ENCODE assay signal across 1 cellular context in the genomic region with DNA sequence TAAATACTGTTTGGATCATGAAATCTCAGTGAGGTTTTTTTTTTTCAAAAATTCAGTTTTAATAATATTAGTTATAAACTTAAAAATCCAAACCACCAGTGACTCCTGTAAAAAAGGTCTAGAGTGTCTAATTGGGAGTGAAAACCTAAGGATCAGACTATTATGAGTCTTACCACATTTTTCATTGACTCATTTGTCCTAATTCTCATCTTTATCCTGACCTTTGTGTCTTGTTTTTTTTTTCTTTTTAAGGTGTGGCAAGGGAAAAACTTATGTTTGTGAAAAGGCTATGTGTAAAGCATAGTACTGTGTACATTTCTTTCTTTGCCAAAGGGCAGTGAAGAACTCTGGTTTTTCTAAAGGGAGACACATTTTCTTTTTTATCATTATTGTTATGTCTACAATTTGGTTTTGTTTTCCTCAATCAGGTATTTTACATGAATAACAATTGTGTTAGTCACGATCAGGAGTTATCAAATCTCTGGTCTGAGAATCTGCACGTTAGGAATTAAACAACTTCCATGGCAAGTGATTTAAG.
TF ChIP-seq lines count a peak whose summit lies in the region.

No MANE protein-coding gene starts in this region.

TF ChIP-seq in GM23338, 12 proteins besides CTCF, POLR2A, EP300 and RAD21:
- TF ChIP-seq POLR2AphosphoS5 (IDR thresholded peaks at IDR 0.05; ENCODE audit: low read depth) (no peak), ZNF462 (CRISPR knock-in tag; IDR thresholded peaks at IDR 0.05) (no peak), REST (IDR thresholded peaks at IDR 0.05; ENCODE audit: unreplicated experiment) (no peak), CREB1 (CRISPR knock-in tag; IDR thresholded peaks at IDR 0.05; ENCODE audit: low read depth) (no peak), EZH2phosphoT487 (IDR thresholded peaks at IDR 0.05; ENCODE audit: unreplicated experiment) (no peak), ZNF331 (CRISPR knock-in tag; IDR thresholded peaks at IDR 0.05; ENCODE audit: low read depth) (no peak), JUNB (IDR thresholded peaks at IDR 0.05; ENCODE audit: unreplicated experiment) (no peak), EZH2 (IDR thresholded peaks at IDR 0.05; ENCODE audit: low read depth, unreplicated experiment) (no peak), ZNF114 (CRISPR knock-in tag; IDR thresholded peaks at IDR 0.05) (no peak), ETS1 (IDR thresholded peaks at IDR 0.05) (no peak)
